ENCODE assay signal across 1 cellular context in the genomic region with DNA sequence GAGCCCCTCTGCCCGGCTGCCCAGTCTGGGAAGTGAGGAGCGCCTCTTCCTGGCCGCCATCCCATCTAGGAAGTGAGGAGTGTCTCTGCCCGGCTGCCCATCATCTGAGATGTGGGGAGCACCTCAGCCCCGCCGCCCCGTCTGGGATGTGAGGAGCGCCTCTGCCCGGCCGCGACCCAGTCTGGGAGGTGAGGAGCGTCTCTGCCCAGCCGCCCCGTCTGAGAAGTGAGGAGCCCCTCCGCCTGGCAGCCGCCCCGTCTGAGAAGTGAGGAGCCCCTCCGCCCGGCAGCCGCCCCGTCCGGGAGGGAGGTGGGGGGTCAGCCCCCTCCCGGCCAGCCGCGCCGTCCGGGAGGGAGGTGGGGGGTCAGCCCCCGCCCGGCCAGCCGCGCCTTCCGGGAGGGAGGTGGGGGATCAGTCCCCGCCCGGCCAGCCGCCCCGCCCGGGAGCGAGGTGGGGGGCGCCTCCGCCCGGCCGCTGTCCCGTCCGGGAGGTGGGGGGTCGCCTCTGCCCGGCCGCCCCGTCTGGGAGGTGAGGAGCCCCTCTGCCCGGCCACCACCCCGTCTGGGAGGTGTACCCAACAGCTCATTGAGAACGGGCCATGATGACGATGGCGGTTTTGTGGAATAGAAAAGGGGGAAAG. TPM values are rescaled to one million over a fixed set of nuclear protein-coding genes. Genes with fewer than 3 reads are reported as not detected.
"Had no signal": no experiment of that assay in that cellular context is flagged by ENCODE, and none has a peak within 500 bp of the region (broad histone marks: within the 10 kb centered on the region; RNA-seq: fewer than 3 reads in every experiment).

No MANE protein-coding gene starts in this region.

RNA-seq across cellular contexts. Expression of a gene that starts 34.5 kb away (rescaled TPM):
- polyA plus RNA-seq: naive thymus-derived CD4-positive, alpha-beta T cell had no signal
